ENCODE assay signal across 23 cellular contexts in genomic region chr12:123129651-123130050, GRCh38.
"Had no signal": no experiment of that assay in that cellular context is flagged by ENCODE, and none has a peak within 500 bp of the region (broad histone marks: within the 10 kb centered on the region; RNA-seq: fewer than 3 reads in every experiment).

No MANE protein-coding gene starts in this region.

- DNase-seq: activated CD4-positive, alpha-beta memory T cell treated with anti-CD3 and anti-CD28 coated beads, Interleukin-2, amount 10 ng/mL, durations not matched to agents 7 days and 5 days; activated CD4-positive, alpha-beta T cell treated with anti-CD3 and anti-CD28 coated beads for 48 hours; activated CD4-positive, CD25-positive, alpha-beta regulatory T cell; activated naive CD4-positive, alpha-beta T cell treated with anti-CD3 and anti-CD28 coated beads, Interleukin-2, amount 50 U/mL, for 16 hours; activated T-cell treated with anti-CD3 and anti-CD28 coated beads, Interleukin-2, amount 50 U/mL, for 1 hour; effector CD8-positive, alpha-beta T cell; heart right ventricle; kidney glomerular epithelial cell; left ventricle myocardium inferior; ovary; stimulated activated CD4-positive, alpha-beta T cell treated with anti-CD3 and anti-CD28 coated beads, Interleukin-4, amount 100 ng/mL, for 24 hours; T-helper 1 cell; T-helper 9 cell; testis; upper lobe of left lung had no signal

- ATAC-seq: heart right ventricle; sciatic nerve; stimulated activated effector memory CD8-positive, alpha-beta T cell treated with anti-CD3 and anti-CD28 coated beads, Interleukin-12 subunit alpha, Interleukin-12 subunit beta, amount 100 ng/mL, for 72 hours had no signal

- H3K4me3 Mint-ChIP-seq: activated CD4-positive, alpha-beta memory T cell treated with anti-CD3 and anti-CD28 coated beads, Interleukin-2, amount 10 ng/mL, durations not matched to agents 7 days and 5 days; dendritic cell treated with granulocyte-macrophage colony-stimulating factor and Interleukin-4, amounts not matched to agents 40 ng/mL and 50 ng/mL, for 4 days; stimulated activated effector memory CD8-positive, alpha-beta T cell treated with anti-CD3 and anti-CD28 coated beads, Interleukin-12 subunit alpha, Interleukin-12 subunit beta, amount 100 ng/mL, for 72 hours had no signal

- H3K4me3 ChIP-seq: ascending aorta, breast epithelium, esophagus muscularis mucosa, heart right ventricle, left ventricle myocardium inferior, ovary, smooth muscle cell, testis, upper lobe of left lung had no signal

- H3K36me3 Mint-ChIP-seq: stimulated activated effector memory CD8-positive, alpha-beta T cell treated with anti-CD3 and anti-CD28 coated beads, Interleukin-12 subunit alpha, Interleukin-12 subunit beta, amount 100 ng/mL, for 72 hours had no signal

- H3K27ac Mint-ChIP-seq: activated CD4-positive, alpha-beta memory T cell treated with anti-CD3 and anti-CD28 coated beads, Interleukin-2, amount 10 ng/mL, durations not matched to agents 7 days and 5 days; activated T-helper 2 cell treated with anti-CD3 and anti-CD28 coated beads, Interferon-gamma antibody, Interleukin-2, Interleukin-4, amounts not matched to agents 10 μg/mL and 5 μg/mL and 100 μg/mL, durations not matched to agents 14 hours and 24 hours and 36 hours; dendritic cell treated with granulocyte-macrophage colony-stimulating factor and Interleukin-4, amounts not matched to agents 40 ng/mL and 50 ng/mL, for 4 days; stimulated activated effector memory CD8-positive, alpha-beta T cell treated with anti-CD3 and anti-CD28 coated beads, Interleukin-12 subunit alpha, Interleukin-12 subunit beta, amount 100 ng/mL, for 72 hours had no signal

- H3K9me3 Mint-ChIP-seq: activated CD4-positive, alpha-beta memory T cell treated with anti-CD3 and anti-CD28 coated beads, Interleukin-2, amount 10 ng/mL, durations not matched to agents 7 days and 5 days; activated T-helper 2 cell treated with anti-CD3 and anti-CD28 coated beads, Interferon-gamma antibody, Interleukin-2, Interleukin-4, amounts not matched to agents 10 μg/mL and 5 μg/mL and 100 μg/mL, durations not matched to agents 14 hours and 24 hours and 36 hours; dendritic cell treated with granulocyte-macrophage colony-stimulating factor and Interleukin-4, amounts not matched to agents 40 ng/mL and 50 ng/mL, for 4 days; stimulated activated effector memory CD8-positive, alpha-beta T cell treated with anti-CD3 and anti-CD28 coated beads, Interleukin-12 subunit alpha, Interleukin-12 subunit beta, amount 100 ng/mL, for 72 hours had no signal
